Comparison of ENCODE assay signal across 25 cellular contexts in genomic region chr4:159598602-159599001, GRCh38.
"Had no signal": no experiment of that assay in that cellular context is flagged by ENCODE, and none has a peak within 500 bp of the region (broad histone marks: within the 10 kb centered on the region; RNA-seq: fewer than 3 reads in every experiment).

No MANE protein-coding gene starts in this region.

- FAIRE-seq: endothelial cell of umbilical vein, islet of Langerhans, small intestine had no signal

- H3K4me1 Mint-ChIP-seq: memory B cell had no signal

- DNase-seq: cerebellar nuclear complex; colonic mucosa; dermis blood vessel endothelial cell; erythroblast; foreskin melanocyte; heart left ventricle; hypothalamus; left ventricle myocardium inferior; lower lobe of right lung; midbrain; retina; right lobe of liver; small intestine; stimulated activated CD4-positive, alpha-beta T cell treated with anti-CD3 and anti-CD28 coated beads, Interleukin-2, amount 100 ng/mL, for 48 hours; stimulated activated naive CD4-positive, alpha-beta T cell treated with Interleukin-2 at 50 U/mL for 16 hours; thyroid gland; upper lobe of left lung; uterus had no signal

- H3K4me3 ChIP-seq: colonic mucosa, heart left ventricle, left ventricle myocardium inferior, lower lobe of right lung, prostate gland, right lobe of liver, suprapubic skin, thyroid gland, upper lobe of left lung, uterus had no signal

- H3K9me3 ChIP-seq: colonic mucosa, heart left ventricle, left ventricle myocardium inferior, lower lobe of right lung, prostate gland, right lobe of liver, suprapubic skin, thyroid gland, upper lobe of left lung, uterus had no signal

- H3K27ac ChIP-seq: colonic mucosa, heart left ventricle, left ventricle myocardium inferior, lower lobe of right lung, parathyroid adenoma, prostate gland, right lobe of liver, suprapubic skin, thyroid gland, upper lobe of left lung, uterus had no signal

- H3K27me3 Mint-ChIP-seq: memory B cell; natural killer cell treated with Interleukin-12 subunit alpha and Interleukin-12 subunit beta and Interleukin-15 and Interleukin-18, amount 100 ng/mL, for 72 hours had no signal

- H3K27me3 ChIP-seq: colonic mucosa, heart left ventricle, right lobe of liver, suprapubic skin, thyroid gland, upper lobe of left lung, uterus had no signal

- H3K36me3 Mint-ChIP-seq: memory B cell; natural killer cell treated with Interleukin-12 subunit alpha and Interleukin-12 subunit beta and Interleukin-15 and Interleukin-18, amount 100 ng/mL, for 72 hours had no signal

- H3K27ac Mint-ChIP-seq: memory B cell; natural killer cell treated with Interleukin-12 subunit alpha and Interleukin-12 subunit beta and Interleukin-15 and Interleukin-18, amount 100 ng/mL, for 72 hours had no signal

- H3K9ac ChIP-seq: parathyroid adenoma had no signal

- H3K4me3 Mint-ChIP-seq: memory B cell; natural killer cell treated with Interleukin-12 subunit alpha and Interleukin-12 subunit beta and Interleukin-15 and Interleukin-18, amount 100 ng/mL, for 72 hours had no signal

- H3K4me1 ChIP-seq: colonic mucosa, heart left ventricle, left ventricle myocardium inferior, lower lobe of right lung, parathyroid adenoma, prostate gland, right lobe of liver, suprapubic skin, thyroid gland, upper lobe of left lung, uterus had no signal

- H3K36me3 ChIP-seq: colonic mucosa, heart left ventricle, left ventricle myocardium inferior, lower lobe of right lung, prostate gland, right lobe of liver, suprapubic skin, thyroid gland, upper lobe of left lung, uterus had no signal
